Comparison of ENCODE assay signal across 28 cellular contexts in the genomic region with DNA sequence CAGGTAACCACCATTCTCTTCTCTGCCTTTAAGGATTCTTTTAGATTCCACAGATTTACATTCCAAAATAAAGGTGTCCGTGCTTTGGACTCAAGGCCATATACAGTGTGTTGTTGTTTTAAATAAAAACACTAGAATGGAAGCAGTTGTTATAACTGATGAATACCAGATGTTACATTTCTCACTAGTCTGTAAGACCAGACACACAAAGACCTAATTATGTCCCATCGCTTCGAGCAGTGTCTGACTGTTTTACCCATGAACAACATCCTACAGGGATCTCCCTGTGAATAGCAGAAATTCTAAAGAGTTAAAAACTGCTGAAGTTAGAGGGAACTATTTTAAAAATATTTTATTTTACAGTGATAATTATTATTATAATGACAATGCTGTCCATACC.
DNase-seq lines count a peak whose midpoint lies in the region; ATAC-seq, FAIRE-seq and TF ChIP-seq lines count a peak whose summit lies in the region.
"Had no signal": no experiment of that assay in that cellular context is flagged by ENCODE, and none has a peak within 500 bp of the region (broad histone marks: within the 10 kb centered on the region; RNA-seq: fewer than 3 reads in every experiment).

No MANE protein-coding gene starts in this region.

- H3K9me3 ChIP-seq in SK-N-MC (ENCODE audit: low read depth, low read length) (no peaks in the 10 kb centered on the region), mesenchymal stem cell (ENCODE audit: control insufficient read depth, low read length) (no peaks in the 10 kb centered on the region)
- no peaks in the 10 kb centered on the region for H3K9me3 ChIP-seq in naive thymus-derived CD4-positive, alpha-beta T cell (ENCODE audit: control insufficient read depth in 2 of 3, low read length in 3 of 3)
- H3K9me3 ChIP-seq: A549, heart left ventricle, sigmoid colon, tibial artery, vagina had no signal

- H3K9ac ChIP-seq in SK-N-MC (ENCODE audit: insufficient read length), result no peak overlapping the region
- no peak overlapping the region for H3K9ac ChIP-seq in mesenchymal stem cell (ENCODE audit: low read length)

- WGBS in mesenchymal stem cell, result 40% methylated on average over 1 of the region's 3 CpGs

- no peak overlapping the region for H3K23ac ChIP-seq in mesenchymal stem cell (ENCODE audit: low read length in 2 of 2)

- H3K4me1 Mint-ChIP-seq in naive thymus-derived CD4-positive, alpha-beta T cell, result no peaks in the 10 kb centered on the region
- no peaks in the 10 kb centered on the region for H3K4me1 Mint-ChIP-seq in activated CD8-positive, alpha-beta T cell treated with anti-CD3 and anti-CD28 coated beads for 36 hours (ENCODE audit: low read depth)
- H3K4me1 Mint-ChIP-seq: naive thymus-derived CD8-positive, alpha-beta T cell had no signal

- no peak overlapping the region for H2BK12ac ChIP-seq in mesenchymal stem cell (ENCODE audit: low read length in 2 of 2)

- TF ChIP-seq CTCF in dorsolateral prefrontal cortex (IDR thresholded peaks at IDR 0.05 in 54 of 56, conservative IDR thresholded peaks at IDR 0.05 in 2 of 56; ENCODE audit: low read depth in 1 of 56, partially characterized antibody in 56 of 56), result no peak
- TF ChIP-seq CTCF in activated CD8-positive, alpha-beta T cell treated with anti-CD3 and anti-CD28 coated beads for 36 hours (IDR thresholded peaks at IDR 0.05), result no peak

- no peak overlapping the region for H2BK5ac ChIP-seq in mesenchymal stem cell (ENCODE audit: low read depth, low read length, poor library complexity, severe bottlenecking)

- H3K4me3 Mint-ChIP-seq in naive thymus-derived CD4-positive, alpha-beta T cell, result no peak overlapping the region
- H3K4me3 Mint-ChIP-seq in activated CD8-positive, alpha-beta T cell treated with anti-CD3 and anti-CD28 coated beads for 36 hours, result no peak overlapping the region
- H3K4me3 Mint-ChIP-seq: CD4-positive, alpha-beta T cell; naive thymus-derived CD8-positive, alpha-beta T cell had no signal

- H3K36me3 Mint-ChIP-seq in naive thymus-derived CD4-positive, alpha-beta T cell, result no peaks in the 10 kb centered on the region
- H3K36me3 Mint-ChIP-seq in activated CD8-positive, alpha-beta T cell treated with anti-CD3 and anti-CD28 coated beads for 36 hours (ENCODE audit: low read depth), result no peaks in the 10 kb centered on the region
- H3K36me3 Mint-ChIP-seq: naive thymus-derived CD8-positive, alpha-beta T cell had no signal

- ATAC-seq in naive thymus-derived CD4-positive, alpha-beta T cell, result no peak
- ATAC-seq in GM18870 (IDR thresholded peaks at IDR 0.05; ENCODE audit: unreplicated experiment), result no peak
- ATAC-seq in activated CD8-positive, alpha-beta T cell treated with anti-CD3 and anti-CD28 coated beads for 36 hours, result no peak
- ATAC-seq: A549; activated CD4-positive, CD25-positive, alpha-beta regulatory T cell treated with anti-CD3 and anti-CD28 coated beads, Interleukin-2, amount 50 U/mL, for 24 hours; GM12878; heart left ventricle; naive thymus-derived CD8-positive, alpha-beta T cell had no signal

- peaks cover 0 to 4% (median 0%) of the 10 kb centered on the region in 5 donors for H3K27me3 Mint-ChIP-seq in naive thymus-derived CD4-positive, alpha-beta T cell
- no peaks in the 10 kb centered on the region for H3K27me3 Mint-ChIP-seq in activated CD8-positive, alpha-beta T cell treated with anti-CD3 and anti-CD28 coated beads for 36 hours
- H3K27me3 Mint-ChIP-seq: CD4-positive, alpha-beta T cell; naive thymus-derived CD8-positive, alpha-beta T cell had no signal

- intact Hi-C loops in dorsolateral prefrontal cortex (cut with DNase I), result no loop called here
- intact Hi-C loops in naive thymus-derived CD4-positive, alpha-beta T cell (cut with micrococcal nuclease), result no loop called here
- intact Hi-C loops in activated CD8-positive, alpha-beta T cell treated with anti-CD3 and anti-CD28 coated beads for 36 hours (cut with micrococcal nuclease), result no loop called here

- H3K27me3 ChIP-seq in mesenchymal stem cell (ENCODE audit: control insufficient read depth in 1 of 2, insufficient read depth in 1 of 2, low read length in 2 of 2) (no peaks in the 10 kb centered on the region), dorsolateral prefrontal cortex (no peaks in the 10 kb centered on the region)
- no peaks in the 10 kb centered on the region for H3K27me3 ChIP-seq in naive thymus-derived CD4-positive, alpha-beta T cell (ENCODE audit: control insufficient read depth in 2 of 2, insufficient read depth in 2 of 2, low read length in 2 of 2)
- H3K27me3 ChIP-seq: heart left ventricle, sigmoid colon, tibial artery, vagina had no signal

- H2AFZ ChIP-seq in mesenchymal stem cell (ENCODE audit: low read depth, low read length), result no peak overlapping the region

- H2AK5ac ChIP-seq in mesenchymal stem cell (ENCODE audit: low read length, severe bottlenecking), result peak overlapping the region; percentile 53

- H4K91ac ChIP-seq in mesenchymal stem cell (ENCODE audit: low read length), result no peak overlapping the region

- H2BK15ac ChIP-seq in mesenchymal stem cell (ENCODE audit: low read depth, poor library complexity, severe bottlenecking), result no peak overlapping the region

- H3K9me3 Mint-ChIP-seq in naive thymus-derived CD4-positive, alpha-beta T cell, result peaks cover 2 to 25% (median 8%) of the 10 kb centered on the region in 11 donors
- H3K9me3 Mint-ChIP-seq in activated CD8-positive, alpha-beta T cell treated with anti-CD3 and anti-CD28 coated beads for 36 hours, result peaks cover 6% of the 10 kb centered on the region

- H3K4me2 ChIP-seq in mesenchymal stem cell (ENCODE audit: low read length, poor library complexity, severe bottlenecking), result no peak overlapping the region
- H3K4me2 ChIP-seq: A549 had no signal

- H4K8ac ChIP-seq in mesenchymal stem cell (ENCODE audit: low read length), result no peak overlapping the region

- CTCF ChIA-PET in naive thymus-derived CD4-positive, alpha-beta T cell (lab: Charles Lee), result no interaction called here
- CTCF ChIA-PET in activated CD8-positive, alpha-beta T cell treated with anti-CD3 and anti-CD28 coated beads for 36 hours (lab: Charles Lee), result no interaction called here

- no peaks in the 10 kb centered on the region for H3K4me1 ChIP-seq in mesenchymal stem cell (ENCODE audit: control insufficient read depth, insufficient read depth, low read depth, low read length)
- no peaks in the 10 kb centered on the region for H3K4me1 ChIP-seq in naive thymus-derived CD4-positive, alpha-beta T cell (ENCODE audit: control insufficient read depth in 2 of 2, insufficient read depth in 2 of 2, low read length in 2 of 2)
- H3K4me1 ChIP-seq: A549, heart left ventricle, sigmoid colon, tibial artery, vagina had no signal

- H3K14ac ChIP-seq in mesenchymal stem cell (ENCODE audit: low read length in 2 of 2), result no peak overlapping the region

- no peak overlapping the region for H3K27ac Mint-ChIP-seq in naive thymus-derived CD4-positive, alpha-beta T cell
- H3K27ac Mint-ChIP-seq in activated CD8-positive, alpha-beta T cell treated with anti-CD3 and anti-CD28 coated beads for 36 hours, result no peak overlapping the region
- H3K27ac Mint-ChIP-seq: CD4-positive, alpha-beta T cell; naive thymus-derived CD8-positive, alpha-beta T cell had no signal

- DNase-seq in EL (peak; percentile 47), SK-N-MC (ENCODE audit: low read depth, low spot score) (no peak), mesenchymal stem cell (peak; percentile 6), dorsolateral prefrontal cortex (no peak)
- DNase-seq in naive thymus-derived CD4-positive, alpha-beta T cell, result no peak
- DNase-seq in activated CD8-positive, alpha-beta T cell treated with anti-CD3 and anti-CD28 coated beads for 36 hours, result no peak
- DNase-seq: activated CD4-positive, alpha-beta T cell treated with anti-CD3 and anti-CD28 coated beads, Interleukin-2, amount 50 U/mL, for 4 hours; activated gamma-delta T cell treated with Interleukin-2 at 50 U/mL for 16 hours; activated T-cell treated with anti-CD3 and anti-CD28 coated beads, Interleukin-2, amount 50 U/mL, for 48 hours; AML-193; CD4-positive, alpha-beta T cell; HCEC 1CT; heart left ventricle; naive thymus-derived CD8-positive, alpha-beta T cell; NCI-H1092; NCI-H1694; NCI-H446; occipital lobe; sigmoid colon; stimulated activated CD4-positive, alpha-beta T cell treated with anti-CD3 and anti-CD28 coated beads, Interleukin-4, amount 100 ng/mL, for 1 hour; T-helper 2 cell; tibial artery had no signal

- no peak overlapping the region for H2BK120ac ChIP-seq in mesenchymal stem cell (ENCODE audit: low read depth, low read length)

- peak; percentile 92 for FAIRE-seq in endometrium (lab: Jason Lieb, UNC)
- FAIRE-seq: A549, GM12878 had no signal

- POLR2A ChIA-PET in naive thymus-derived CD4-positive, alpha-beta T cell (lab: Charles Lee), result no interaction called here
- POLR2A ChIA-PET in activated CD8-positive, alpha-beta T cell treated with anti-CD3 and anti-CD28 coated beads for 36 hours (lab: Charles Lee), result no interaction called here

- H3K18ac ChIP-seq in mesenchymal stem cell (ENCODE audit: low read depth in 1 of 2, low read length in 2 of 2), result no peak overlapping the region

- H3K36me3 ChIP-seq in SK-N-MC (ENCODE audit: insufficient read depth, low read length) (no peaks in the 10 kb centered on the region), mesenchymal stem cell (ENCODE audit: control insufficient read depth in 1 of 2, insufficient read depth in 2 of 2, low read depth in 1 of 2, low read length in 2 of 2) (no peaks in the 10 kb centered on the region)
- H3K36me3 ChIP-seq in naive thymus-derived CD4-positive, alpha-beta T cell (ENCODE audit: control insufficient read depth in 2 of 3, insufficient read depth in 3 of 3, low read length in 3 of 3), result no peaks in the 10 kb centered on the region
- H3K36me3 ChIP-seq: heart left ventricle, sigmoid colon, tibial artery, vagina had no signal

- H3K27ac ChIP-seq in SK-N-MC (peak overlapping the region; percentile 48; the same call in 1 of the 2 replicates), mesenchymal stem cell (ENCODE audit: low read length, poor library complexity, severe bottlenecking) (no peak overlapping the region), dorsolateral prefrontal cortex (no peak overlapping the region)
- H3K27ac ChIP-seq in naive thymus-derived CD4-positive, alpha-beta T cell (ENCODE audit: low read depth, low read length), result no peak overlapping the region
- H3K27ac ChIP-seq: A549, heart left ventricle, sigmoid colon, tibial artery, vagina had no signal

- peaks cover 10% of the 10 kb centered on the region for H3K79me1 ChIP-seq in mesenchymal stem cell (replicated peaks; ENCODE audit: low read length, poor library complexity, severe bottlenecking)

- H3K4ac ChIP-seq in mesenchymal stem cell (ENCODE audit: low read depth in 1 of 2, low read length in 2 of 2), result no peak overlapping the region

- H3K4me3 ChIP-seq in SK-N-MC (peak overlapping the region; percentile 19; the same call in 1 of the 2 replicates), mesenchymal stem cell (ENCODE audit: insufficient read depth in 1 of 2, low read depth in 1 of 2, low read length in 2 of 2) (no peak overlapping the region), dorsolateral prefrontal cortex (no peak overlapping the region)
- H3K4me3 ChIP-seq in naive thymus-derived CD4-positive, alpha-beta T cell (ENCODE audit: low read length), result no peak overlapping the region
- H3K4me3 ChIP-seq: A549, GM12878, heart left ventricle, sigmoid colon, tibial artery, vagina had no signal

Comparison
In these comparisons a context has a peak if more than half of its experiments do, and no peak if none do; other contexts are left out.
1. DNase-seq: peak in EL (single experiment) and mesenchymal stem cell (single experiment); none in SK-N-MC (single experiment), dorsolateral prefrontal cortex (0 of 10), naive thymus-derived CD4-positive, alpha-beta T cell (0 of 9) and activated CD8-positive, alpha-beta T cell treated with anti-CD3 and anti-CD28 coated beads for 36 hours (single experiment).